Comparison of ENCODE assay signal across 11 cellular contexts in the genomic region with DNA sequence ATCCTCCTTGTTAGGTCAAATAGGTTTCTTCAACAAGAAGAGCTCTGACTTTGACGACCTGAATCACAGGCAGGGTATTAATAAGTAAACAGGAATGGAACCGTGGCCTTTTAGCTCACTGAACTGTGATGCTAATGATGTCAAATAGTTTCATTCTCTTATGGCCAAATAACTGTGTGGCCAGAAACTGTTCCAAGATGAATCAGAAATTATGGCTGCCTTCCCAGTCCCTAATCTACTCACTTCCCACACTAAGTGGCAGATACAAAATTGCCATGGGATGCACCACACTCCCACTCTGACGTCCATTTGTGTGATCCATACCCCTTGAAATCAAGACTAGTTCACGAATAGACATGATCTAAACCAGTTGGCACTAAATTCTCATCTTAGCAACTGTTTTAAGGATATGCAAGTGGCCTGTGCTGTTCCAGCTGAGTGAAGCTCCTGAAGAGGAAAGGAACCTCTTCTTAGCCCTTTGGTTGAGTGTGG.
DNase-seq lines count a peak whose midpoint lies in the region; ATAC-seq, FAIRE-seq and TF ChIP-seq lines count a peak whose summit lies in the region.
"Had no signal": no experiment of that assay in that cellular context is flagged by ENCODE, and none has a peak within 500 bp of the region (broad histone marks: within the 10 kb centered on the region; RNA-seq: fewer than 3 reads in every experiment).

No MANE protein-coding gene starts in this region.

- H3K9me3 ChIP-seq in HCT116 (ENCODE audit: control insufficient read depth in 1 of 2, insufficient read depth in 1 of 2, low read depth in 1 of 2, low read length in 2 of 2) (no peaks in the 10 kb centered on the region), astrocyte (ENCODE audit: insufficient read depth, low read depth, low read length) (no peaks in the 10 kb centered on the region), stomach smooth muscle (ENCODE audit: control insufficient read depth in 2 of 2, low read length in 2 of 2) (no peaks in the 10 kb centered on the region)

- H3K4me3 ChIP-seq in HCT116 (replicated peaks in 1 of 2; ENCODE audit: low read depth in 1 of 2, low read length in 2 of 2) (no peak overlapping the region), astrocyte (ENCODE audit: insufficient read depth, low read depth, low read length) (no peak overlapping the region), stomach smooth muscle (ENCODE audit: low read length in 2 of 2) (no peak overlapping the region)

- CTCF ChIA-PET in HCT116 (lab: Charles Lee): no interaction called here

- H3K9me3 Mint-ChIP-seq in astrocyte (ENCODE audit: unreplicated experiment): no peaks in the 10 kb centered on the region
- H3K9me3 Mint-ChIP-seq: activated naive CD8-positive, alpha-beta T cell treated with anti-CD3 and anti-CD28 coated beads, Interleukin-2, amount 10 ng/mL, durations not matched to agents 7 days and 5 days had no signal

- H3K4me1 ChIP-seq in HCT116 (ENCODE audit: control insufficient read depth in 1 of 2, insufficient read depth in 2 of 2, low read length in 2 of 2) (peaks cover 18 to 50% of the 10 kb centered on the region in 2 experiments), astrocyte (ENCODE audit: insufficient read depth, low read length) (peaks cover 40% of the 10 kb centered on the region), stomach smooth muscle (ENCODE audit: control insufficient read depth, insufficient read depth, low read length) (no peaks in the 10 kb centered on the region)

- no peaks in the 10 kb centered on the region for H4K20me1 ChIP-seq in HCT116 (ENCODE audit: insufficient read depth)
- H4K20me1 ChIP-seq in astrocyte (ENCODE audit: insufficient read depth, low read length): no peaks in the 10 kb centered on the region

- H2AFZ ChIP-seq in HCT116 (ENCODE audit: low read depth, low read length, poor library complexity, severe bottlenecking) (no peak overlapping the region), astrocyte (ENCODE audit: low read depth, low read length) (no peak overlapping the region)

- ATAC-seq in HCT116 (peak; percentile 37; the same call in 1 of the 2 replicates), left ventricle myocardium superior (peak; percentile 83), HG03378 (IDR thresholded peaks at IDR 0.05; ENCODE audit: unreplicated experiment) (no peak)

- TF ChIP-seq POLR2A in HCT116 (IDR thresholded peaks at IDR 0.05; ENCODE audit: borderline replicate concordance, extremely low read depth, insufficient read depth, insufficient read length): no peak

- no peak for TF ChIP-seq RAD21 in HCT116 (IDR thresholded peaks at IDR 0.05; ENCODE audit: low read depth)

- H3K27me3 Mint-ChIP-seq in astrocyte (ENCODE audit: low read depth, unreplicated experiment): no peaks in the 10 kb centered on the region
- H3K27me3 Mint-ChIP-seq: activated naive CD8-positive, alpha-beta T cell treated with anti-CD3 and anti-CD28 coated beads, Interleukin-2, amount 10 ng/mL, durations not matched to agents 7 days and 5 days had no signal

- FAIRE-seq in astrocyte (lab: Jason Lieb, UNC): peak; percentile 97

- TF ChIP-seq CTCF in HCT116 (IDR thresholded peaks at IDR 0.05 in 2 of 3, conservative IDR thresholded peaks at IDR 0.05 in 1 of 3; ENCODE audit: borderline replicate concordance in 1 of 3, insufficient read depth in 1 of 3, low read depth in 2 of 3, low read length in 2 of 3) (no peak), astrocyte (IDR thresholded peaks at IDR 0.05; ENCODE audit: insufficient read depth, low read depth, low read length) (no peak)

- H3K9ac ChIP-seq in HCT116 (ENCODE audit: low read length) (no peak overlapping the region), astrocyte (ENCODE audit: low read length) (peak overlapping the region; percentile 81), stomach smooth muscle (ENCODE audit: low read length in 2 of 2) (no peak overlapping the region)

- no peak overlapping the region for H3K4me3 Mint-ChIP-seq in astrocyte (ENCODE audit: unreplicated experiment)
- H3K4me3 Mint-ChIP-seq: activated naive CD8-positive, alpha-beta T cell treated with anti-CD3 and anti-CD28 coated beads, Interleukin-2, amount 10 ng/mL, durations not matched to agents 7 days and 5 days had no signal

- POLR2A ChIA-PET in HCT116 (lab: Charles Lee): no interaction called here

- H3K36me3 ChIP-seq in HCT116 (ENCODE audit: control insufficient read depth in 1 of 2, insufficient read depth in 2 of 2, low read length in 2 of 2): no peaks in the 10 kb centered on the region
- H3K36me3 ChIP-seq in astrocyte (ENCODE audit: insufficient read depth, low read length): no peaks in the 10 kb centered on the region
- H3K36me3 ChIP-seq in stomach smooth muscle (ENCODE audit: control insufficient read depth in 2 of 2, insufficient read depth in 2 of 2, low read length in 2 of 2): no peaks in the 10 kb centered on the region

- BruUV-seq in HCT116 (replicated peaks; lab: Mats Ljungman, UMichigan): no TSS peak

- intact Hi-C loops in HCT116 (cut with micrococcal nuclease): no loop called here
- intact Hi-C loops in left ventricle myocardium superior (cut with micrococcal nuclease): no loop called here

- H3K27ac Mint-ChIP-seq in astrocyte (ENCODE audit: unreplicated experiment): no peak overlapping the region
- H3K27ac Mint-ChIP-seq: activated naive CD8-positive, alpha-beta T cell treated with anti-CD3 and anti-CD28 coated beads, Interleukin-2, amount 10 ng/mL, durations not matched to agents 7 days and 5 days had no signal

- H3K4me2 ChIP-seq in HCT116 (ENCODE audit: low read length) (peak overlapping the region; percentile 35), astrocyte (ENCODE audit: low read length) (peak overlapping the region; percentile 70)

- no peaks in the 10 kb centered on the region for H3K9me2 ChIP-seq in HCT116 (ENCODE audit: insufficient read depth)

- H3K4me1 Mint-ChIP-seq in astrocyte (ENCODE audit: low read depth, unreplicated experiment): peaks cover 6% of the 10 kb centered on the region
- H3K4me1 Mint-ChIP-seq: activated naive CD8-positive, alpha-beta T cell treated with anti-CD3 and anti-CD28 coated beads, Interleukin-2, amount 10 ng/mL, durations not matched to agents 7 days and 5 days had no signal

- H3K27me3 ChIP-seq in HCT116 (ENCODE audit: insufficient read depth, low read length): no peaks in the 10 kb centered on the region
- H3K27me3 ChIP-seq in astrocyte (ENCODE audit: insufficient read depth, low read length): no peaks in the 10 kb centered on the region
- H3K27me3 ChIP-seq in stomach smooth muscle (ENCODE audit: control insufficient read depth in 1 of 2, insufficient read depth in 2 of 2, low read length in 2 of 2): no peaks in the 10 kb centered on the region

- RAD21 ChIA-PET in HCT116 (lab: Charles Lee; ENCODE audit: low non-redundant PET in 1 of 2, low total read pairs in 2 of 2, uncharacterized antibody in 2 of 2, unreplicated experiment in 2 of 2): no interaction called here

- no peaks in the 10 kb centered on the region for H3K36me3 Mint-ChIP-seq in astrocyte (ENCODE audit: low read depth, unreplicated experiment)

- H3K27ac ChIP-seq in HCT116 (ENCODE audit: low read depth, low read length) (peak overlapping the region; percentile 28; the same call in 1 of the 2 replicates), astrocyte (ENCODE audit: low read depth, low read length) (peak overlapping the region; percentile 98), stomach smooth muscle (ENCODE audit: low read length) (peak overlapping the region; percentile 18)

- DNase-seq in HCT116 (ENCODE audit: low read depth, low spot score) (peak; percentile 48), astrocyte (ENCODE audit: low read depth) (peak; percentile 100), left ventricle myocardium superior (no peak), AML-193 (lab: John Stamatoyannopoulos, UW) (no peak), pons (ENCODE audit: low spot score) (no peak)
- no peak for DNase-seq in stimulated activated CD4-positive, alpha-beta T cell treated with anti-CD3 and anti-CD28 coated beads, Interleukin-12 subunit alpha, Interleukin-12 subunit beta, amount 100 ng/mL, for 4 hours
- DNase-seq: activated naive CD8-positive, alpha-beta T cell treated with anti-CD3 and anti-CD28 coated beads, Interleukin-2, amount 10 ng/mL, durations not matched to agents 7 days and 5 days; NCI-H345; T1000 had no signal

- H3K79me2 ChIP-seq in HCT116 (ENCODE audit: insufficient read depth, low read length) (no peaks in the 10 kb centered on the region), astrocyte (ENCODE audit: insufficient read depth, low read length) (no peaks in the 10 kb centered on the region)

TF ChIP-seq in HCT116, 20 proteins besides CTCF, POLR2A, EP300 and RAD21:
- TF ChIP-seq ZNF274 (IDR thresholded peaks at IDR 0.05; ENCODE audit: low read depth, low read length): no peak
- TF ChIP-seq CEBPB (IDR thresholded peaks at IDR 0.05; ENCODE audit: low read depth): no peak
- peak; percentile 72; the same call in 1 of the 2 replicates for TF ChIP-seq CBX3 (IDR thresholded peaks at IDR 0.05; ENCODE audit: low read depth)
- no peak for TF ChIP-seq EZH2phosphoT487 (IDR thresholded peaks at IDR 0.05; ENCODE audit: borderline replicate concordance)
- TF ChIP-seq SIN3A (IDR thresholded peaks at IDR 0.05; ENCODE audit: low read depth): 0 out of 2 replicates have a peak, but pooled peaks have one; percentile 25
- TF ChIP-seq, protein P1, sequence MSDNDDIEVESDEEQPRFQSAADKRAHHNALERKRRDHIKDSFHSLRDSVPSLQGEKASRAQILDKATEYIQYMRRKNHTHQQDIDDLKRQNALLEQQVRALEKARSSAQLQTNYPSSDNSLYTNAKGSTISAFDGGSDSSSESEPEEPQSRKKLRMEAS (IDR thresholded peaks at IDR 0.05): peak; percentile 49
- TF ChIP-seq SP1 (IDR thresholded peaks at IDR 0.05; ENCODE audit: low read depth): peak; percentile 64
- peak; percentile 66 for TF ChIP-seq JUND (IDR thresholded peaks at IDR 0.05)
- peak; percentile 48 for TF ChIP-seq FOSL1 (IDR thresholded peaks at IDR 0.05; ENCODE audit: low read depth)

Comparison
In these comparisons a context has a peak if more than half of its experiments do, and no peak if none do; other contexts are left out.
1. DNase-seq: peak in HCT116 (single experiment) and astrocyte (single experiment); none in left ventricle myocardium superior (single experiment), stimulated activated CD4-positive, alpha-beta T cell treated with anti-CD3 and anti-CD28 coated beads, Interleukin-12 subunit alpha, Interleukin-12 subunit beta, amount 100 ng/mL, for 4 hours (single experiment), AML-193 (0 of 2) and pons (single experiment).
2. H3K27ac ChIP-seq: peak in every context shown above with its lines; median percentile 98 in astrocyte; 28 in HCT116; 18 in stomach smooth muscle.